ENCODE assay signal across 13 cellular contexts in the genomic region with DNA sequence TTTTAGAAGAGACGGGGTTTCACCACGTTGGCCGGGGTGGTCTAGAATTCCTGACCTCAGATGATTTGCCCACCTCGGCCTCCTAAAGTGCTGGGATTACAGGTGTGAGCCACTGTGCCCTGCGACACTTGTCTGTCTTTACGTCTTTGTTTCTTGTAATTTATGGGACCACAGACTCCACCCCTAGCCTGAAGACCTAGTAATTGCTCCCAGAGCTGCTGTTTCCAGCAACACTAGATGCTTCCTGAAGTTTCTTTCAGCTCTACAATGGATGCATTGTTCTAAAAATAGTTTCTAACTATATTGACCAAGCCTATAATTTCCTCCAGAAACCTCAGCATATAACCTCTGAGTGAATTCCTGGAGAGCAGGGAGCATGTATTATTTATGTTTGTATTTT. TPM values are rescaled to one million over a fixed set of nuclear protein-coding genes. Genes with fewer than 3 reads are reported as not detected.
DNase-seq lines count a peak whose midpoint lies in the region; ATAC-seq, FAIRE-seq and TF ChIP-seq lines count a peak whose summit lies in the region.
"Had no signal": no experiment of that assay in that cellular context is flagged by ENCODE, and none has a peak within 500 bp of the region (broad histone marks: within the 10 kb centered on the region; RNA-seq: fewer than 3 reads in every experiment).

No MANE protein-coding gene starts in this region.

- no peak overlapping the region for H3K4me3 ChIP-seq in HepG2 (replicated peaks in 1 of 3; ENCODE audit: insufficient read depth in 1 of 3, low read depth in 2 of 3, low read length in 3 of 3)
- H3K4me3 ChIP-seq in right lobe of liver: no peak overlapping the region
- no peak overlapping the region for H3K4me3 ChIP-seq in kidney (ENCODE audit: low read length in 2 of 2)

- intact Hi-C loops in HepG2 (cut with micrococcal nuclease; ENCODE audit: unreplicated experiment) (no loop called here), right lobe of liver (cut with DNase I) (no loop called here), kidney (cut with DNase I) (no loop called here)

- H3K27me3 ChIP-seq in HepG2 (ENCODE audit: control insufficient read depth in 1 of 2, insufficient read depth in 2 of 2, low read length in 2 of 2) (no peaks in the 10 kb centered on the region), right lobe of liver (no peaks in the 10 kb centered on the region)

- DNase-seq in HepG2 (ENCODE audit: low spot score): no peak
- no peak for DNase-seq in right lobe of liver
- peak; percentile 49 for DNase-seq in RPMI7951 (ENCODE audit: low read depth)
- peak; percentile 61 for DNase-seq in left kidney (ENCODE audit: low read depth, low spot score)
- DNase-seq in urothelium cell line (ENCODE audit: low spot score): peak; percentile 20
- DNase-seq in kidney: no peak
- DNase-seq in activated effector memory CD4-positive, alpha-beta T cell treated with Interleukin-2 at 50 U/mL for 16 hours: no peak
- no peak for DNase-seq in GM19239 (ENCODE audit: insufficient read length, low spot score)
- DNase-seq: activated CD8-positive, alpha-beta memory T cell treated with anti-CD3 and anti-CD28 coated beads, Interleukin-2, amount 50 U/mL, for 48 hours; aorta; naive thymus-derived CD4-positive, alpha-beta T cell; T-helper 9 cell had no signal

- no peak for TF ChIP-seq POLR2A in HepG2 (IDR thresholded peaks at IDR 0.05; ENCODE audit: insufficient read depth in 1 of 2, low read depth in 2 of 2, low read length in 2 of 2)
- TF ChIP-seq POLR2A in right lobe of liver (IDR thresholded peaks at IDR 0.05): no peak

- ATAC-seq in HepG2 (no peak), right lobe of liver (no peak)

- no peaks in the 10 kb centered on the region for H3K36me3 ChIP-seq in HepG2 (replicated peaks in 1 of 2; ENCODE audit: control insufficient read depth in 1 of 2, insufficient read depth in 2 of 2, low read length in 2 of 2)
- H3K36me3 ChIP-seq in right lobe of liver: no peaks in the 10 kb centered on the region
- no peaks in the 10 kb centered on the region for H3K36me3 ChIP-seq in kidney (ENCODE audit: control insufficient read depth in 1 of 2, insufficient read depth in 2 of 2, low read length in 2 of 2)

- TF ChIP-seq CTCF in HepG2 (CRISPR knock-in tag; IDR thresholded peaks at IDR 0.05) (no peak), right lobe of liver (IDR thresholded peaks at IDR 0.05) (no peak), kidney (IDR thresholded peaks at IDR 0.05; ENCODE audit: borderline replicate concordance, extremely low read depth, insufficient read depth) (no peak)

- POLR2A ChIA-PET in HepG2 (lab: Yijun Ruan, JAX): no interaction called here

- H3K27ac ChIP-seq in HepG2 (ENCODE audit: extremely low read length, insufficient read depth, low read length): no peak overlapping the region
- H3K27ac ChIP-seq in right lobe of liver: no peak overlapping the region
- H3K27ac ChIP-seq in kidney (ENCODE audit: low read depth in 2 of 2, low read length in 2 of 2): no peak overlapping the region

- CTCF ChIA-PET in HepG2 (lab: Yijun Ruan, JAX; ENCODE audit: low intra/inter-chr PET ratio, low total read pairs): no interaction called here

- no peaks in the 10 kb centered on the region for H3K4me1 ChIP-seq in HepG2 (ENCODE audit: insufficient read depth, low read length)
- H3K4me1 ChIP-seq in right lobe of liver: no peaks in the 10 kb centered on the region
- no peaks in the 10 kb centered on the region for H3K4me1 ChIP-seq in kidney (ENCODE audit: control insufficient read depth in 1 of 2, insufficient read depth in 1 of 2, low read depth in 1 of 2, low read length in 2 of 2)

- in situ Hi-C loops in HepG2 (cut with HindIII; ENCODE audit: extremely low pct_ligation_motif_present, low pct_unique_long_range_greater_than_20kb): no loop called here

- TF ChIP-seq RAD21 in HepG2 (CRISPR knock-in tag; IDR thresholded peaks at IDR 0.05): no peak

- H3K9me3 ChIP-seq in HepG2 (ENCODE audit: low read length) (no peaks in the 10 kb centered on the region), right lobe of liver (no peaks in the 10 kb centered on the region), kidney (ENCODE audit: control insufficient read depth in 1 of 2, low read length in 2 of 2) (no peaks in the 10 kb centered on the region)

- H3K9ac ChIP-seq in HepG2 (ENCODE audit: insufficient read depth, low read depth, low read length): no peak overlapping the region
- H3K9ac ChIP-seq in kidney (ENCODE audit: low read length in 2 of 2): no peak overlapping the region

- no peak overlapping the region for H3K4me2 ChIP-seq in HepG2 (ENCODE audit: low read depth, low read length)

- H2AFZ ChIP-seq in HepG2 (ENCODE audit: low read length): no peak overlapping the region

- no peaks in the 10 kb centered on the region for H3K79me2 ChIP-seq in HepG2 (ENCODE audit: insufficient read depth, low read length)

- WGBS in HepG2 (ENCODE audit: low lambda C conversion rate): 49% methylated on average over 6 of the region's 6 CpGs
- WGBS in right lobe of liver (ENCODE audit: insufficient coverage, low coverage, low lambda C conversion rate, missing lambda C conversion rate): 39% methylated on average over 2 of the region's 6 CpGs

- BruUV-seq in HepG2 (replicated peaks; lab: Mats Ljungman, UMichigan): no TSS peak

- no peak for FAIRE-seq in HepG2 (lab: Jason Lieb, UNC)
- FAIRE-seq in urothelium cell line (lab: Jason Lieb, UNC): no peak
- FAIRE-seq in kidney (lab: Jason Lieb, UNC): no peak
- FAIRE-seq in GM19239 (lab: Jason Lieb, UNC): no peak
- FAIRE-seq: endometrium had no signal

- no peak for TF ChIP-seq EP300 in HepG2 (IDR thresholded peaks at IDR 0.05; ENCODE audit: low read depth in 2 of 2, low read length in 2 of 2)
- TF ChIP-seq EP300 in HepG2 (CRISPR knock-in tag; IDR thresholded peaks at IDR 0.05; ENCODE audit: borderline replicate concordance): no peak

- no peaks in the 10 kb centered on the region for H4K20me1 ChIP-seq in HepG2 (ENCODE audit: insufficient read depth, low read length)

TF ChIP-seq in HepG2, 621 proteins besides CTCF, POLR2A, EP300 and RAD21:
- TF ChIP-seq NFYC (CRISPR knock-in tag; IDR thresholded peaks at IDR 0.05): no peak
- TF ChIP-seq BCL6 (CRISPR knock-in tag; IDR thresholded peaks at IDR 0.05): peak; percentile 34; the same call in 1 of the 2 replicates

RNA-seq across cellular contexts. Expression of a gene that starts 13.9 kb away (rescaled TPM):
- 0.18 and 0.55 TPM in 2 replicates for total RNA-seq in HepG2 (2016; rRNA removed; fragmentation: Illumina TruSeq; extraction: Trizol)
- total RNA-seq in HepG2 (2016; cell fraction: cytosol; rRNA removed; fragmentation: Illumina TruSeq; extraction: Trizol; ENCODE audit: low read depth): under 0.01 and 0.10 TPM in 2 replicates
- total RNA-seq in HepG2 (2016; cell fraction: insoluble cytoplasmic fraction; rRNA removed; fragmentation: Illumina TruSeq; extraction: Trizol): 0.61 and 0.82 TPM in 2 replicates
- total RNA-seq in HepG2 (2016; cell fraction: membrane; rRNA removed; fragmentation: Illumina TruSeq; extraction: Trizol): 0.15 and 0.76 TPM in 2 replicates
- 0.31 and 1.8 TPM in 2 replicates for total RNA-seq in HepG2 (2016; cell fraction: nucleus; rRNA removed; fragmentation: Illumina TruSeq; extraction: Trizol)
- 1.7 and 2.1 TPM in 2 replicates for polyA plus RNA-seq in HepG2 (2011; rRNA removed)
- 2.2 TPM in 2 replicates for polyA plus RNA-seq in HepG2 (2011; cell fraction: cytosol; rRNA removed)
- polyA plus RNA-seq in HepG2 (2011; cell fraction: nucleus; rRNA removed): 0.47 and 0.85 TPM in 2 replicates
- 8.4 and 9.4 TPM in 2 replicates for polyA plus RNA-seq in HepG2 (2012)
- polyA plus RNA-seq in HepG2 (2016; cell fraction: cytosol; fragmentation: Illumina TruSeq; extraction: Trizol; ENCODE audit: low read depth): 0.01 and 0.24 TPM in 2 replicates
- 0.16 and 0.25 TPM in 2 replicates for polyA plus RNA-seq in HepG2 (2016; cell fraction: insoluble cytoplasmic fraction; fragmentation: Illumina TruSeq; extraction: Trizol; ENCODE audit: low read depth)
- polyA plus RNA-seq in HepG2 (2016; cell fraction: membrane; fragmentation: Illumina TruSeq; extraction: Trizol; ENCODE audit: low read depth): 0.09 TPM in 2 replicates
- polyA plus RNA-seq in HepG2 (2016; cell fraction: nucleus; fragmentation: Illumina TruSeq; extraction: Trizol; ENCODE audit: insufficient read depth, low read depth): 0.60 and 1.0 TPM in 2 replicates
- polyA minus RNA-seq in HepG2 (2011; rRNA and poly(A)+ RNA removed; ENCODE audit: low replicate concordance): 3.8 and 4.7 TPM in 2 replicates
- 1.4 and 4.9 TPM in 2 replicates for polyA minus RNA-seq in HepG2 (2011; cell fraction: cytosol; rRNA and poly(A)+ RNA removed)
- polyA minus RNA-seq in HepG2 (2011; cell fraction: nucleus; rRNA and poly(A)+ RNA removed): 0.77 and 1.1 TPM in 2 replicates
- total RNA-seq in right lobe of liver: 1 to 10 TPM; 1.1 to 3.6 (median 2.7) TPM
- total RNA-seq in RPMI7951 (2014; rRNA removed; shearing (Covaris generic)): 1.2 and 1.7 TPM in 2 replicates
- 8.3 TPM for total RNA-seq in kidney
- 0.88 TPM for polyA plus RNA-seq in kidney (ENCODE audit: insufficient read depth, low read depth, low replicate concordance)

Comparison
In these comparisons a context has a peak if more than half of its experiments do, and no peak if none do; other contexts are left out.
1. DNase-seq: peak in RPMI7951 (single experiment), left kidney (single experiment) and urothelium cell line (single experiment); none in HepG2 (single experiment), right lobe of liver (0 of 3), kidney (single experiment), activated effector memory CD4-positive, alpha-beta T cell treated with Interleukin-2 at 50 U/mL for 16 hours (single experiment) and GM19239 (single experiment).